ENCODE assay signal across 1 cellular context in genomic region chr17:1829579-1830257, GRCh38.
A peak's percentile ranks its signal among the peaks of the same experiment; 100 is the strongest.
TF ChIP-seq lines count a peak whose summit lies in the region.

Gene RPA1 (plus strand): TSS chr17:1830005. CDS start chr17:1830094, 89 bp downstream.
Gene SMYD4 (minus strand): TSS chr17:1829902. CDS start chr17:1827994, 1,908 bp downstream.

TF ChIP-seq in GM12878, 131 proteins besides CTCF, POLR2A, EP300 and RAD21 (continued from another document):
- TF ChIP-seq BACH1 (IDR thresholded peaks at IDR 0.05; ENCODE audit: borderline replicate concordance): peak; percentile 87
- no peak for TF ChIP-seq SRF (IDR thresholded peaks at IDR 0.05; ENCODE audit: low read depth in 2 of 2, low read length in 2 of 2)
- TF ChIP-seq SUPT20H (IDR thresholded peaks at IDR 0.05; ENCODE audit: borderline replicate concordance, control insufficient read depth, low read depth, low read length): no peak
- no peak for TF ChIP-seq ZNF384 (IDR thresholded peaks at IDR 0.05; ENCODE audit: borderline replicate concordance, low read depth, low read length)
- TF ChIP-seq ZNF592 (IDR thresholded peaks at IDR 0.05): no peak
- peak; percentile 83 for TF ChIP-seq IKZF1 (conservative IDR thresholded peaks at IDR 0.05)
- peak; percentile 23 for TF ChIP-seq FOS (IDR thresholded peaks at IDR 0.05; ENCODE audit: borderline replicate concordance, extremely low read depth, insufficient read length)
- TF ChIP-seq PML (IDR thresholded peaks at IDR 0.05; ENCODE audit: low read length): no peak
- peak; percentile 71 for TF ChIP-seq RELA (IDR thresholded peaks at IDR 0.05; ENCODE audit: borderline replicate concordance, partially characterized antibody)
- no peak for TF ChIP-seq TCF7 (IDR thresholded peaks at IDR 0.05; ENCODE audit: borderline replicate concordance)
- peak; percentile 60; the same call in 1 of the 2 replicates for TF ChIP-seq SMAD5 (IDR thresholded peaks at IDR 0.05; ENCODE audit: low read depth)
- no peak for TF ChIP-seq SIX5 (IDR thresholded peaks at IDR 0.05; ENCODE audit: low read depth, low read length, severe bottlenecking)
- peak; percentile 85 for TF ChIP-seq ATF3 (IDR thresholded peaks at IDR 0.05; ENCODE audit: borderline replicate concordance, extremely low read depth, low read depth, low read length)
- peak; percentile 58; the same call in 1 of the 2 replicates for TF ChIP-seq POLR2AphosphoS2 (IDR thresholded peaks at IDR 0.05; ENCODE audit: low read depth, low read length)
- TF ChIP-seq SREBF2 (IDR thresholded peaks at IDR 0.05; ENCODE audit: low read length): no peak
- TF ChIP-seq MTA3 (IDR thresholded peaks at IDR 0.05; ENCODE audit: borderline replicate concordance, low read length): no peak
- no peak for TF ChIP-seq NBN (IDR thresholded peaks at IDR 0.05)
TF ChIP-seq in GM12878: peak in this region for 39.
